Comparison of ENCODE assay signal across 31 cellular contexts in genomic region chr1:59409525-59409924, GRCh38.
A peak's percentile ranks its signal among the peaks of the same experiment; 100 is the strongest.
DNase-seq lines count a peak whose midpoint lies in the region; ATAC-seq and TF ChIP-seq lines count a peak whose summit lies in the region.
"Had no signal": no experiment of that assay in that cellular context is flagged by ENCODE, and none has a peak within 500 bp of the region (broad histone marks: within the 10 kb centered on the region; RNA-seq: fewer than 3 reads in every experiment).

No MANE protein-coding gene starts in this region.

- H3K9ac ChIP-seq in trophoblast cell (ENCODE audit: low read length) = no peak overlapping the region
- H3K9ac ChIP-seq: BLaER1 had no signal

- H4K8ac ChIP-seq in trophoblast cell (ENCODE audit: low read depth, low read length) = no peak overlapping the region

- peak; percentile 6 for DNase-seq in CD1c-positive myeloid dendritic cell (ENCODE audit: extremely low spot score)
- no peak for DNase-seq in chondrocyte (ENCODE audit: low spot score)
- no peak for DNase-seq in trophoblast cell
- no peak for DNase-seq in ecto neural progenitor cell (ENCODE audit: low spot score)
- no peak for DNase-seq in iPS-NIHi11 (ENCODE audit: low spot score)
- DNase-seq in left cardiac atrium = no peak
- no peak for DNase-seq in GM13976 (ENCODE audit: low spot score)
- DNase-seq: ACHN; activated CD8-positive, alpha-beta memory T cell treated with anti-CD3 and anti-CD28 coated beads, Interleukin-2, amount 50 U/mL, for 4 hours; aorta; caudate nucleus; COR-L47; DMS53; islet precursor cell; Kasumi-1; naive thymus-derived CD8-positive, alpha-beta T cell; NCI-H1694; NCI-H2171; NCI-H524; PC-9; retina; small intestine; T-helper 9 cell; transverse colon had no signal

- peak overlapping the region; percentile 40 for H3K4ac ChIP-seq in trophoblast cell (ENCODE audit: low read depth, low read length)

- no peaks in the 10 kb centered on the region for H3K27me3 ChIP-seq in trophoblast cell (ENCODE audit: insufficient read depth, low read length)
- H3K27me3 ChIP-seq: BLaER1, esophagus muscularis mucosa, transverse colon had no signal

- no peaks in the 10 kb centered on the region for H3K9me3 ChIP-seq in trophoblast cell (ENCODE audit: insufficient read depth, low read depth, low read length)
- H3K9me3 ChIP-seq: BLaER1, esophagus muscularis mucosa, transverse colon had no signal

- H3K27ac Mint-ChIP-seq in chondrocyte (ENCODE audit: unreplicated experiment) = peak overlapping the region; percentile 77
- H3K27ac Mint-ChIP-seq: activated naive CD4-positive, alpha-beta T cell treated with anti-CD3 and anti-CD28 coated beads, Interleukin-2, amount 50 U/mL, for 24 hours; activated T-helper 17 cell treated with anti-CD3 and anti-CD28 coated beads, Interleukin-2, amount 50 U/mL, for 72 hours; dendritic cell treated with granulocyte-macrophage colony-stimulating factor and Interleukin-4, amounts not matched to agents 40 ng/mL and 50 ng/mL, for 4 days; naive thymus-derived CD8-positive, alpha-beta T cell had no signal

- intact Hi-C loops in left cardiac atrium (cut with DNase I) = no loop called here

- H2BK5ac ChIP-seq in trophoblast cell (ENCODE audit: low read depth, low read length, poor library complexity) = peak overlapping the region; percentile 81

- no peak overlapping the region for H3K4me3 ChIP-seq in trophoblast cell (ENCODE audit: low read depth, low read length)
- H3K4me3 ChIP-seq: BLaER1, esophagus muscularis mucosa, PC-9, transverse colon had no signal

- peak overlapping the region; percentile 51 for H4K12ac ChIP-seq in trophoblast cell (ENCODE audit: low read depth, low read length)

- H3K36me3 ChIP-seq in trophoblast cell (ENCODE audit: control insufficient read depth in 1 of 2, insufficient read depth in 2 of 2, low read length in 2 of 2) = no peaks in the 10 kb centered on the region
- H3K36me3 ChIP-seq: BLaER1, esophagus muscularis mucosa, transverse colon had no signal

- H2AFZ ChIP-seq in trophoblast cell (ENCODE audit: insufficient read depth, low read length, poor library complexity) = no peak overlapping the region
- H2AFZ ChIP-seq: PC-9 had no signal

- H3K4me3 Mint-ChIP-seq in chondrocyte (ENCODE audit: unreplicated experiment) = no peak overlapping the region
- H3K4me3 Mint-ChIP-seq: activated naive CD4-positive, alpha-beta T cell treated with anti-CD3 and anti-CD28 coated beads, Interleukin-2, amount 50 U/mL, for 24 hours; activated T-helper 17 cell treated with anti-CD3 and anti-CD28 coated beads, Interleukin-2, amount 50 U/mL, for 72 hours; dendritic cell treated with granulocyte-macrophage colony-stimulating factor and Interleukin-4, amounts not matched to agents 40 ng/mL and 50 ng/mL, for 4 days; naive thymus-derived CD8-positive, alpha-beta T cell had no signal

- no peaks in the 10 kb centered on the region for H3K27me3 Mint-ChIP-seq in chondrocyte (ENCODE audit: low read depth)
- H3K27me3 Mint-ChIP-seq: activated naive CD4-positive, alpha-beta T cell treated with anti-CD3 and anti-CD28 coated beads, Interleukin-2, amount 50 U/mL, for 24 hours; activated T-helper 17 cell treated with anti-CD3 and anti-CD28 coated beads, Interleukin-2, amount 50 U/mL, for 72 hours; dendritic cell treated with granulocyte-macrophage colony-stimulating factor and Interleukin-4, amounts not matched to agents 40 ng/mL and 50 ng/mL, for 4 days; naive thymus-derived CD8-positive, alpha-beta T cell had no signal

- H2BK12ac ChIP-seq in trophoblast cell (ENCODE audit: low read length) = peak overlapping the region; percentile 77

- H3K79me1 ChIP-seq in trophoblast cell (ENCODE audit: low read length) = peaks cover 9% of the 10 kb centered on the region

- H2BK120ac ChIP-seq in trophoblast cell (ENCODE audit: insufficient read depth, low read length, poor library complexity) = no peak overlapping the region

- TF ChIP-seq CTCF in chondrocyte (IDR thresholded peaks at IDR 0.05) = no peak
- no peak for TF ChIP-seq CTCF in GM13976 (IDR thresholded peaks at IDR 0.05; ENCODE audit: borderline replicate concordance, control extremely low read depth, extremely low read depth, insufficient read depth, missing control alignments)

- H3K4me1 Mint-ChIP-seq in chondrocyte (ENCODE audit: low read depth) = peaks cover 33% of the 10 kb centered on the region
- H3K4me1 Mint-ChIP-seq: activated naive CD4-positive, alpha-beta T cell treated with anti-CD3 and anti-CD28 coated beads, Interleukin-2, amount 50 U/mL, for 24 hours; activated T-helper 17 cell treated with anti-CD3 and anti-CD28 coated beads, Interleukin-2, amount 50 U/mL, for 72 hours; naive thymus-derived CD8-positive, alpha-beta T cell had no signal

- H3K79me2 ChIP-seq in trophoblast cell (ENCODE audit: control insufficient read depth, insufficient read depth, low read length, poor library complexity) = no peaks in the 10 kb centered on the region

- peak overlapping the region; percentile 67 for H3K27ac ChIP-seq in trophoblast cell (ENCODE audit: low read depth, low read length)
- H3K27ac ChIP-seq: BLaER1, PC-9, transverse colon had no signal

- peak overlapping the region; percentile 64 for H3K14ac ChIP-seq in trophoblast cell (ENCODE audit: low read length)

- H3K36me3 Mint-ChIP-seq in chondrocyte (ENCODE audit: low read depth) = no peaks in the 10 kb centered on the region
- H3K36me3 Mint-ChIP-seq: activated naive CD4-positive, alpha-beta T cell treated with anti-CD3 and anti-CD28 coated beads, Interleukin-2, amount 50 U/mL, for 24 hours; naive thymus-derived CD8-positive, alpha-beta T cell had no signal

- no peak overlapping the region for H3K4me2 ChIP-seq in trophoblast cell (ENCODE audit: low read length)
- H3K4me2 ChIP-seq: BLaER1, PC-9 had no signal

- H2AK5ac ChIP-seq in trophoblast cell (ENCODE audit: low read length) = no peak overlapping the region

- no peak overlapping the region for H3K18ac ChIP-seq in trophoblast cell (ENCODE audit: low read length)

- ATAC-seq in HG02678 (IDR thresholded peaks at IDR 0.05; ENCODE audit: unreplicated experiment) (peak; percentile 17), left cardiac atrium (no peak)
- ATAC-seq: naive thymus-derived CD8-positive, alpha-beta T cell; Right ventricle myocardium inferior had no signal

- in situ Hi-C loops in GM13976 (cut with MboI; ENCODE audit: low sequenced_read_pairs, unreplicated experiment) = no loop called here

- peak overlapping the region; percentile 91 for H4K91ac ChIP-seq in trophoblast cell (ENCODE audit: low read depth, low read length)

- H3K4me1 ChIP-seq in trophoblast cell (ENCODE audit: control insufficient read depth in 1 of 2, insufficient read depth in 2 of 2, low read length in 2 of 2) = peaks cover 3 to 8% of the 10 kb centered on the region in 2 experiments
- H3K4me1 ChIP-seq: BLaER1 had no signal

- peaks cover 2% of the 10 kb centered on the region for H3K9me3 Mint-ChIP-seq in chondrocyte (ENCODE audit: low read depth)
- H3K9me3 Mint-ChIP-seq: activated naive CD4-positive, alpha-beta T cell treated with anti-CD3 and anti-CD28 coated beads, Interleukin-2, amount 50 U/mL, for 24 hours; activated T-helper 17 cell treated with anti-CD3 and anti-CD28 coated beads, Interleukin-2, amount 50 U/mL, for 72 hours; naive thymus-derived CD8-positive, alpha-beta T cell had no signal

- no peak overlapping the region for H3K23ac ChIP-seq in trophoblast cell (ENCODE audit: low read length)
